ENCODE assay signal across 17 cellular contexts in genomic region chr10:94983555-94983954, GRCh38. TPM values are rescaled to one million over a fixed set of nuclear protein-coding genes. Genes with fewer than 3 reads are reported as not detected.
DNase-seq lines count a peak whose midpoint lies in the region; ATAC-seq and TF ChIP-seq lines count a peak whose summit lies in the region.
"Had no signal": no experiment of that assay in that cellular context is flagged by ENCODE, and none has a peak within 500 bp of the region (broad histone marks: within the 10 kb centered on the region; RNA-seq: fewer than 3 reads in every experiment).

No MANE protein-coding gene starts in this region.

- H3K27ac Mint-ChIP-seq in GM23338: no peak overlapping the region
- no peak overlapping the region for H3K27ac Mint-ChIP-seq in WTC11
- no peak overlapping the region for H3K27ac Mint-ChIP-seq in glutamatergic neuron (ENCODE audit: unreplicated experiment)
- no peak overlapping the region for H3K27ac Mint-ChIP-seq in activated T-cell treated with anti-CD3 and anti-CD28 coated beads, Interleukin-2, amount 50 U/mL, for 24 hours
- H3K27ac Mint-ChIP-seq: CD4-positive, CD25-positive, alpha-beta regulatory T cell; IgD-negative memory B cell had no signal

- no peaks in the 10 kb centered on the region for H3K36me3 ChIP-seq in GM23338 (ENCODE audit: insufficient read depth)
- H3K36me3 ChIP-seq: BLaER1 treated with 17β-estradiol and CSF1 and Interleukin-3, amounts not matched to agents 10 nM and 100 nM had no signal

- peaks cover 2% of the 10 kb centered on the region for H3K27me3 Mint-ChIP-seq in GM23338 (ENCODE audit: insufficient read depth, low read depth, poor library complexity)
- H3K27me3 Mint-ChIP-seq in WTC11 (ENCODE audit: low read depth): 0 out of 2 replicates have a peak, but pooled peaks cover 2% of the 10 kb centered on the region
- H3K27me3 Mint-ChIP-seq in glutamatergic neuron (ENCODE audit: unreplicated experiment): peaks cover 1% of the 10 kb centered on the region
- H3K27me3 Mint-ChIP-seq in activated T-cell treated with anti-CD3 and anti-CD28 coated beads, Interleukin-2, amount 50 U/mL, for 24 hours: no peaks in the 10 kb centered on the region
- H3K27me3 Mint-ChIP-seq: CD4-positive, CD25-positive, alpha-beta regulatory T cell had no signal

- H3K79me2 ChIP-seq in GM23338 (replicated peaks; ENCODE audit: insufficient read depth): no peaks in the 10 kb centered on the region

- H3K4me3 ChIP-seq in GM23338: no peak overlapping the region
- H3K4me3 ChIP-seq: BLaER1 treated with 17β-estradiol and CSF1 and Interleukin-3, amounts not matched to agents 10 nM and 100 nM had no signal

- H3K27me3 ChIP-seq in GM23338 (ENCODE audit: insufficient read depth): no peaks in the 10 kb centered on the region
- H3K27me3 ChIP-seq: BLaER1 treated with 17β-estradiol and CSF1 and Interleukin-3, amounts not matched to agents 10 nM and 100 nM had no signal

- H3K27ac ChIP-seq in GM23338 (ENCODE audit: low read depth) (no peak overlapping the region), caudate nucleus (ENCODE audit: low read depth, low read length) (no peak overlapping the region)
- H3K27ac ChIP-seq: BLaER1 treated with 17β-estradiol and CSF1 and Interleukin-3, amounts not matched to agents 10 nM and 100 nM had no signal

- no peaks in the 10 kb centered on the region for H4K20me1 ChIP-seq in GM23338 (replicated peaks; ENCODE audit: insufficient read depth)
- H4K20me1 ChIP-seq: BLaER1 treated with 17β-estradiol and CSF1 and Interleukin-3, amounts not matched to agents 10 nM and 100 nM had no signal

- DNase-seq in GM23338 (ENCODE audit: low spot score): peak; percentile 30
- no peak for DNase-seq in WTC11 (ENCODE audit: low spot score)
- DNase-seq in glutamatergic neuron: peak; percentile 17
- no peak for DNase-seq in left lobe of liver (ENCODE audit: low spot score)
- DNase-seq in mesenteric fat pad (ENCODE audit: low spot score): no peak
- no peak for DNase-seq in caudate nucleus (lab: John Stamatoyannopoulos, UW)
- DNase-seq in activated T-cell treated with anti-CD3 and anti-CD28 coated beads, Interleukin-2, amount 50 U/mL, for 24 hours: no peak
- DNase-seq in NCI-H345 (lab: John Stamatoyannopoulos, UW): no peak
- DNase-seq: ACHN; Calu3; CD4-positive, CD25-positive, alpha-beta regulatory T cell; DMS79 had no signal

- H3K9me3 Mint-ChIP-seq in GM23338 (peaks cover 8% of the 10 kb centered on the region), WTC11 (peaks cover 18% of the 10 kb centered on the region), glutamatergic neuron (ENCODE audit: unreplicated experiment) (no peaks in the 10 kb centered on the region)
- H3K9me3 Mint-ChIP-seq in activated T-cell treated with anti-CD3 and anti-CD28 coated beads, Interleukin-2, amount 50 U/mL, for 24 hours: peaks cover 9% of the 10 kb centered on the region

- H3K4me1 Mint-ChIP-seq in GM23338: no peaks in the 10 kb centered on the region; the same call in 2 of the 3 replicates
- H3K4me1 Mint-ChIP-seq in WTC11: peaks cover 4% of the 10 kb centered on the region; the same call in 1 of the 2 replicates
- peaks cover 2% of the 10 kb centered on the region for H3K4me1 Mint-ChIP-seq in glutamatergic neuron (ENCODE audit: low read depth, unreplicated experiment)
- H3K4me1 Mint-ChIP-seq in activated T-cell treated with anti-CD3 and anti-CD28 coated beads, Interleukin-2, amount 50 U/mL, for 24 hours (ENCODE audit: low read depth): no peaks in the 10 kb centered on the region
- H3K4me1 Mint-ChIP-seq: CD4-positive, CD25-positive, alpha-beta regulatory T cell; IgD-negative memory B cell had no signal

- H3F3A ChIP-seq in GM23338 (replicated peaks; ENCODE audit: low read depth): no peaks in the 10 kb centered on the region

- H3K4me1 ChIP-seq in GM23338 (ENCODE audit: insufficient read depth): no peaks in the 10 kb centered on the region
- H3K4me1 ChIP-seq: BLaER1 treated with 17β-estradiol and CSF1 and Interleukin-3, amounts not matched to agents 10 nM and 100 nM had no signal

- H3K36me3 Mint-ChIP-seq in GM23338 (ENCODE audit: low read depth) (no peaks in the 10 kb centered on the region; the same call in 2 of the 3 replicates), WTC11 (no peaks in the 10 kb centered on the region), glutamatergic neuron (ENCODE audit: unreplicated experiment) (no peaks in the 10 kb centered on the region)
- H3K36me3 Mint-ChIP-seq in activated T-cell treated with anti-CD3 and anti-CD28 coated beads, Interleukin-2, amount 50 U/mL, for 24 hours (ENCODE audit: low read depth): no peaks in the 10 kb centered on the region
- H3K36me3 Mint-ChIP-seq: CD4-positive, CD25-positive, alpha-beta regulatory T cell had no signal

- no peak overlapping the region for H3K4me2 ChIP-seq in GM23338
- H3K4me2 ChIP-seq: BLaER1 treated with 17β-estradiol and CSF1 and Interleukin-3, amounts not matched to agents 10 nM and 100 nM had no signal

- TF ChIP-seq CTCF in GM23338 (conservative IDR thresholded peaks at IDR 0.05; ENCODE audit: low read depth in 2 of 2) (no peak), WTC11 (IDR thresholded peaks at IDR 0.05) (no peak), glutamatergic neuron (IDR thresholded peaks at IDR 0.05; ENCODE audit: partially characterized antibody, unreplicated experiment) (no peak)

- no peaks in the 10 kb centered on the region for H3K9me2 ChIP-seq in GM23338 (ENCODE audit: insufficient read depth)

- POLR2A ChIA-PET in WTC11 (lab: Charles Lee): no interaction called here

- peak; percentile 89 for ATAC-seq in GM23338
- ATAC-seq in WTC11: peak; percentile 62; the same call in 1 of the 2 replicates
- ATAC-seq in left lobe of liver: peak; percentile 27

- CTCF ChIA-PET in WTC11 (lab: Charles Lee): interaction anchor here (1.7 kb wide), 1 partner anchor 20 kb away, joined by 5 read pairs; no protein-coding TSS in a partner anchor

- H2AFZ ChIP-seq in GM23338: 0 out of 2 replicates have a peak overlapping the region, but pooled peaks have one; percentile 1

- no peak overlapping the region for H3K4me3 Mint-ChIP-seq in GM23338
- H3K4me3 Mint-ChIP-seq in WTC11: no peak overlapping the region
- H3K4me3 Mint-ChIP-seq in glutamatergic neuron (ENCODE audit: unreplicated experiment): no peak overlapping the region
- H3K4me3 Mint-ChIP-seq in activated T-cell treated with anti-CD3 and anti-CD28 coated beads, Interleukin-2, amount 50 U/mL, for 24 hours: no peak overlapping the region
- H3K4me3 Mint-ChIP-seq: CD4-positive, CD25-positive, alpha-beta regulatory T cell; IgD-negative memory B cell had no signal

TF ChIP-seq in GM23338, 12 proteins besides CTCF, POLR2A, EP300 and RAD21 (continues in another document):
- TF ChIP-seq ZNF114 (CRISPR knock-in tag; IDR thresholded peaks at IDR 0.05) (no peak), STAT1 (IDR thresholded peaks at IDR 0.05; ENCODE audit: unreplicated experiment) (no peak), NANOG (IDR thresholded peaks at IDR 0.05; ENCODE audit: borderline replicate concordance) (no peak), ETS1 (IDR thresholded peaks at IDR 0.05) (no peak), ZNF331 (CRISPR knock-in tag; IDR thresholded peaks at IDR 0.05; ENCODE audit: low read depth) (no peak)

TF ChIP-seq in WTC11, 78 proteins besides CTCF, POLR2A, EP300 and RAD21:
- TF ChIP-seq MYBL2 (CRISPR knock-in tag; IDR thresholded peaks at IDR 0.05) (no peak), ZNF423 (CRISPR knock-in tag; IDR thresholded peaks at IDR 0.05) (peak; percentile 66; the same call in 1 of the 2 replicates)

RNA-seq across cellular contexts. Expression of gene CYP2C9, which starts 45.1 kb away (rescaled TPM):
- total RNA-seq in GM23338 (2014; rRNA removed; shearing (Covaris generic)): not detected in 2 replicates
- polyA plus RNA-seq in GM23338 (2016; fragmentation: Nextera tagmentation; extraction: Ambion mirVana): not detected in 2 replicates
- total RNA-seq in WTC11 (2021) (0.32 to 0.64 TPM (median 0.50 TPM) in 3 replicates), glutamatergic neuron (ENCODE audit: unreplicated experiment) (not detected), left lobe of liver (1,611 TPM), mesenteric fat pad (0.51 TPM)
- total RNA-seq: A172; CD4-positive, CD25-positive, alpha-beta regulatory T cell; H4; HT-29 had no signal
- polyA plus RNA-seq: CD4-positive, CD25-positive, alpha-beta regulatory T cell; IgD-negative memory B cell had no signal

Comparison
In these comparisons a context has a peak if more than half of its experiments do, and no peak if none do; other contexts are left out.
1. ATAC-seq: peak in every context shown above with its lines; median percentile 89 in GM23338; 62 in WTC11; 27 in left lobe of liver.
2. DNase-seq: peak in GM23338 (single experiment) and glutamatergic neuron (single experiment); none in WTC11 (single experiment), left lobe of liver (single experiment), mesenteric fat pad (single experiment), caudate nucleus (0 of 61), activated T-cell treated with anti-CD3 and anti-CD28 coated beads, Interleukin-2, amount 50 U/mL, for 24 hours (single experiment) and NCI-H345 (single experiment).
3. RNA of gene CYP2C9, which starts 45.1 kb away (total RNA-seq): 1,611 TPM in left lobe of liver (single experiment); 0.51 TPM in mesenteric fat pad (single experiment), 0.32 to 0.64 TPM in WTC11, not detected in glutamatergic neuron (single experiment) and not detected in GM23338; every median in the first group is over 100 times any median in the second.